Comparison of ENCODE assay signal across 13 cellular contexts in genomic region chr4:65661469-65661868, GRCh38. TPM values are rescaled to one million over a fixed set of nuclear protein-coding genes. Genes with fewer than 3 reads are reported as not detected.
DNase-seq lines count a peak whose midpoint lies in the region; ATAC-seq and TF ChIP-seq lines count a peak whose summit lies in the region.
"Had no signal": no experiment of that assay in that cellular context is flagged by ENCODE, and none has a peak within 500 bp of the region (broad histone marks: within the 10 kb centered on the region; RNA-seq: fewer than 3 reads in every experiment).

No MANE protein-coding gene starts in this region.

- no peaks in the 10 kb centered on the region for H3K9me3 ChIP-seq in DND-41 (ENCODE audit: insufficient read depth, low read length, severe bottlenecking)

- H2AFZ ChIP-seq in DND-41 (ENCODE audit: low read depth, low read length), result peak overlapping the region; percentile 6; the same call in 1 of the 2 replicates

- no peak overlapping the region for H3K4me2 ChIP-seq in DND-41 (ENCODE audit: insufficient read depth, low read length)

- no peak for DNase-seq in DND-41
- peak; percentile 86 for DNase-seq in NCI-H1092 (lab: John Stamatoyannopoulos, UW)
- DNase-seq in NCI-H460 (ENCODE audit: extremely low read depth, low read depth), result peak; percentile 61
- DNase-seq in fibroblast of the aortic adventitia (ENCODE audit: low read depth), result peak; percentile 62
- no peak for DNase-seq in activated effector memory CD4-positive, alpha-beta T cell treated with Interleukin-2 at 50 U/mL for 16 hours
- no peak for DNase-seq in cerebellar cortex (ENCODE audit: low spot score)
- DNase-seq: activated CD4-positive, alpha-beta T cell treated with anti-CD3 and anti-CD28 coated beads for 48 hours; activated T-cell treated with anti-CD3 and anti-CD28 coated beads, Interleukin-2, amount 50 U/mL, for 4 hours; Kasumi-1 had no signal

- H3K79me2 ChIP-seq in DND-41 (ENCODE audit: insufficient read depth, low read length), result no peaks in the 10 kb centered on the region

- no peak; the same call in 2 of the 3 replicates for ATAC-seq in DND-41 (ENCODE audit: insufficient read depth, low read depth)
- no peak for ATAC-seq in HG03354 (IDR thresholded peaks at IDR 0.05; ENCODE audit: poor library complexity, severe bottlenecking, unreplicated experiment)
- ATAC-seq in HG02938 (IDR thresholded peaks at IDR 0.05; ENCODE audit: unreplicated experiment), result no peak
- ATAC-seq: activated T-cell treated with anti-CD3 and anti-CD28 coated beads, Interleukin-2, amount 50 U/mL, for 4 hours had no signal

- TF ChIP-seq CTCF in DND-41 (IDR thresholded peaks at IDR 0.05; ENCODE audit: borderline replicate concordance, extremely low read depth, low read length, poor library complexity, severe bottlenecking), result no peak
- TF ChIP-seq CTCF in fibroblast of the aortic adventitia (IDR thresholded peaks at IDR 0.05; ENCODE audit: insufficient read depth, low read length), result no peak

- no peaks in the 10 kb centered on the region for H3K36me3 ChIP-seq in DND-41 (ENCODE audit: insufficient read depth, low read length)

- H3K4me1 ChIP-seq in DND-41 (ENCODE audit: insufficient read depth, low read length), result no peaks in the 10 kb centered on the region

- H3K9ac ChIP-seq in DND-41 (ENCODE audit: low read depth, low read length), result no peak overlapping the region

- H3K4me3 ChIP-seq in DND-41 (ENCODE audit: low read depth in 1 of 2, low read length in 2 of 2), result no peak overlapping the region
- no peak overlapping the region for H3K4me3 ChIP-seq in fibroblast of the aortic adventitia (ENCODE audit: low read depth, low read length)
- H3K4me3 ChIP-seq: dorsolateral prefrontal cortex, skin epidermis had no signal

- H3K27ac ChIP-seq in DND-41 (ENCODE audit: low read length), result no peak overlapping the region
- H3K27ac ChIP-seq: dorsolateral prefrontal cortex, skin epidermis had no signal

- H4K20me1 ChIP-seq in DND-41 (ENCODE audit: insufficient read depth, low read length), result no peaks in the 10 kb centered on the region

- H3K27me3 ChIP-seq in DND-41 (ENCODE audit: insufficient read depth, low read length, poor library complexity), result no peaks in the 10 kb centered on the region

RNA-seq across cellular contexts. Expression of gene EPHA5, which starts 8.8 kb away (rescaled TPM):
- total RNA-seq in NCI-H460 (2014; rRNA removed; shearing (Covaris generic)), result 21.5 and 21.7 TPM in 2 replicates
- 12.8 and 17.1 TPM in 2 replicates for polyA plus RNA-seq in NCI-H460 (2014; cell fraction: nucleus; rRNA removed)
- 30.2 and 50.2 TPM in 2 replicates for total RNA-seq in fibroblast of the aortic adventitia (ENCODE audit: low replicate concordance)
- total RNA-seq: activated T-cell treated with anti-CD3 and anti-CD28 coated beads, Interleukin-2, amount 50 U/mL, for 4 hours had no signal

Comparison
In these comparisons a context has a peak if more than half of its experiments do, and no peak if none do; other contexts are left out.
1. DNase-seq: peak in NCI-H1092 (single experiment), NCI-H460 (single experiment) and fibroblast of the aortic adventitia (single experiment); none in DND-41 (single experiment), activated effector memory CD4-positive, alpha-beta T cell treated with Interleukin-2 at 50 U/mL for 16 hours (single experiment) and cerebellar cortex (single experiment).